ENCODE assay signal across 8 cellular contexts in the genomic region with DNA sequence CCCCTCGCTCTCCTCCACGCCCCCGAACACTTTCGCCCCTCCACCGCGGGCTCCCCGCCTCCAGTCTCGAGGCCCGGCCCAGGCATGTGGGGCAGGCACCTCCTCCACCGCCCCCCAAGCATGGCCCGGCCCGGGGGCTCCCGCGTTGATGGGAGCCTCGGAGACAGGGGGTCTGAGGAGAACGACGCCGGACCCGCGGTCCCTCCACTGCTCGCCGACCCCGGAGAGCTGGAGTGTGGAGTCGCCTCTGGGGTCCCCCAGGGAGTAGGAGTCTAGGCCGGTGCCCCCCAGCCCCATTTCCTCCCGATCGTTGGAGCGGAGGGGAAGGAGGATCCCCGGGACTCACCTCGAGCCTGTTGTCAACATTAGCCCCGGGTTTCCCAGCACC. TPM values are rescaled to one million over a fixed set of nuclear protein-coding genes. Genes with fewer than 3 reads are reported as not detected.
DNase-seq lines count a peak whose midpoint lies in the region; ATAC-seq and TF ChIP-seq lines count a peak whose summit lies in the region.

No MANE protein-coding gene starts in this region.

- H3K4me3 ChIP-seq in AG10803 (ENCODE audit: low read length) (peak overlapping the region; percentile 94), LNCaP clone FGC (ENCODE audit: low read depth, low read length) (peak overlapping the region; percentile 99), gastroesophageal sphincter (peak overlapping the region; percentile 99), parathyroid adenoma (ENCODE audit: low read depth, low read length) (peak overlapping the region; percentile 98), aorta (ENCODE audit: low read length in 2 of 2) (peak overlapping the region; percentile 88 to 98)

- peak overlapping the region; percentile 74 for H2AFZ ChIP-seq in parathyroid adenoma

- H3K79me2 ChIP-seq in parathyroid adenoma, result peaks cover 17% of the 10 kb centered on the region

- peak; percentile 17 to 30 for TF ChIP-seq POLR2A in gastroesophageal sphincter (IDR thresholded peaks at IDR 0.05)

- H3K4me1 ChIP-seq in gastroesophageal sphincter (peaks cover 0 to 43% (median 5%) of the 10 kb centered on the region in 3 donors), parathyroid adenoma (no peaks in the 10 kb centered on the region), aorta (ENCODE audit: control insufficient read depth in 1 of 2, insufficient read depth in 2 of 2, low read length in 2 of 2) (peaks cover 0 to 2% of the 10 kb centered on the region in 2 donors)

- ATAC-seq in GM19455 (IDR thresholded peaks at IDR 0.05; ENCODE audit: unreplicated experiment) (peak; percentile 9), gastroesophageal sphincter (peak; percentile 4), aorta (ENCODE audit: low FRiP score) (peak; percentile 54)
- peak; percentile 48 to 55 for ATAC-seq in activated T-cell treated with anti-CD3 and anti-CD28 coated beads, Interleukin-2, amount 50 U/mL, for 72 hours (replicated peaks in 1 of 2)

- DNase-seq in AG10803 (ENCODE audit: low read depth), result no peak
- DNase-seq in LNCaP clone FGC (ENCODE audit: low read depth), result no peak
- DNase-seq in activated T-cell treated with anti-CD3 and anti-CD28 coated beads, Interleukin-2, amount 50 U/mL, for 72 hours, result peak; percentile 67 to 74
- DNase-seq in aorta, result peak; percentile 68 to 87
- no peak for DNase-seq in SHP77 (lab: John Stamatoyannopoulos, UW)

- H3K9me3 ChIP-seq in gastroesophageal sphincter (no peaks in the 10 kb centered on the region), parathyroid adenoma (ENCODE audit: control insufficient read depth, low read length) (peaks cover 5% of the 10 kb centered on the region), aorta (ENCODE audit: control insufficient read depth, low read length) (no peaks in the 10 kb centered on the region)

- TF ChIP-seq CTCF in AG10803 (conservative IDR thresholded peaks at IDR 0.05; ENCODE audit: low read length), result no peak
- TF ChIP-seq CTCF in LNCaP clone FGC (IDR thresholded peaks at IDR 0.05; ENCODE audit: control insufficient read depth, extremely low read depth, insufficient read depth), result no peak
- no peak for TF ChIP-seq CTCF in gastroesophageal sphincter (IDR thresholded peaks at IDR 0.05)
- TF ChIP-seq CTCF in parathyroid adenoma (IDR thresholded peaks at IDR 0.05), result no peak

- H3K9ac ChIP-seq in parathyroid adenoma, result peak overlapping the region; percentile 85

- no peaks in the 10 kb centered on the region for H3K9me3 Mint-ChIP-seq in activated T-cell treated with anti-CD3 and anti-CD28 coated beads, Interleukin-2, amount 50 U/mL, for 72 hours

- H3K27ac Mint-ChIP-seq in activated T-cell treated with anti-CD3 and anti-CD28 coated beads, Interleukin-2, amount 50 U/mL, for 72 hours, result peak overlapping the region; percentile 99

- H3K27me3 ChIP-seq in gastroesophageal sphincter (peaks cover 9% of the 10 kb centered on the region), parathyroid adenoma (ENCODE audit: control insufficient read depth, insufficient read depth, low read length) (no peaks in the 10 kb centered on the region), aorta (ENCODE audit: control insufficient read depth in 1 of 2, insufficient read depth in 2 of 2, low read length in 1 of 2) (no peaks in the 10 kb centered on the region)

- peaks cover under 1% of the 10 kb centered on the region for H3K27me3 Mint-ChIP-seq in activated T-cell treated with anti-CD3 and anti-CD28 coated beads, Interleukin-2, amount 50 U/mL, for 72 hours (ENCODE audit: low read depth)

- peaks cover 8 to 9% of the 10 kb centered on the region in 2 donors for H3K36me3 Mint-ChIP-seq in activated T-cell treated with anti-CD3 and anti-CD28 coated beads, Interleukin-2, amount 50 U/mL, for 72 hours (ENCODE audit: insufficient read depth in 2 of 2)

- peak overlapping the region; percentile 99 to 100 for H3K4me3 Mint-ChIP-seq in activated T-cell treated with anti-CD3 and anti-CD28 coated beads, Interleukin-2, amount 50 U/mL, for 72 hours

- 0 to 1% methylated on average over 3 to 9 of the region's 31 CpGs for WGBS in gastroesophageal sphincter (ENCODE audit: low coverage in 1 of 2), 2 donors
- 1% methylated on average over 31 of the region's 31 CpGs for WGBS in aorta, 2 donors

- intact Hi-C loops in aorta (cut with DNase I), result no loop called here

- H3K4me2 ChIP-seq in parathyroid adenoma (ENCODE audit: low read length), result peak overlapping the region; percentile 80

- H3K4me1 Mint-ChIP-seq in activated T-cell treated with anti-CD3 and anti-CD28 coated beads, Interleukin-2, amount 50 U/mL, for 72 hours (ENCODE audit: low read depth), result peaks cover 41% of the 10 kb centered on the region

- H3K36me3 ChIP-seq in gastroesophageal sphincter, result no peaks in the 10 kb centered on the region
- no peaks in the 10 kb centered on the region for H3K36me3 ChIP-seq in parathyroid adenoma (ENCODE audit: control insufficient read depth, insufficient read depth, low read length)
- H3K36me3 ChIP-seq in aorta (ENCODE audit: control insufficient read depth in 1 of 2, insufficient read depth in 2 of 2, low read length in 1 of 2), result no peaks in the 10 kb centered on the region

- TF ChIP-seq EP300 in gastroesophageal sphincter (IDR thresholded peaks at IDR 0.05), result no peak

- H3K27ac ChIP-seq in gastroesophageal sphincter, result peak overlapping the region; percentile 83 to 98 (median 92)
- peak overlapping the region; percentile 95 for H3K27ac ChIP-seq in parathyroid adenoma
- peak overlapping the region in 1 of 2 donors; percentile 61 for H3K27ac ChIP-seq in aorta (ENCODE audit: low read depth in 1 of 2, low read length in 2 of 2)

RNA-seq across cellular contexts. Expression of a gene that starts 0.2 kb away (rescaled TPM):
- 10 to 100 TPM; 35.8 to 40.5 TPM for total RNA-seq in activated T-cell treated with anti-CD3 and anti-CD28 coated beads, Interleukin-2, amount 50 U/mL, for 72 hours
- 10 to 100 TPM; 23.8 to 40.9 (median 35.0) TPM for total RNA-seq in gastroesophageal sphincter
- total RNA-seq in aorta, result 10 to 100 TPM; 17.8 to 26.1 TPM
- polyA plus RNA-seq in aorta, result 10 to 100 TPM; 16.0 to 27.5 TPM

RNA-seq across cellular contexts. Expression of a gene that starts 26.4 kb away (rescaled TPM):
- total RNA-seq in activated T-cell treated with anti-CD3 and anti-CD28 coated beads, Interleukin-2, amount 50 U/mL, for 72 hours, result 10 to 100 TPM; 28.6 to 29.8 TPM
- total RNA-seq in gastroesophageal sphincter (10 to 100 TPM; 14.8 to 32.2 (median 20.2) TPM), aorta (10 to 100 TPM; 16.2 to 20.2 TPM)
- polyA plus RNA-seq in aorta, result 1 to 10 TPM; 4.0 to 7.2 TPM

Comparison
In these comparisons a context has a peak if more than half of its experiments do, and no peak if none do; other contexts are left out.
1. DNase-seq: peak in activated T-cell treated with anti-CD3 and anti-CD28 coated beads, Interleukin-2, amount 50 U/mL, for 72 hours (2 of 2) and aorta (2 of 2); none in AG10803 (single experiment), LNCaP clone FGC (single experiment) and SHP77 (0 of 2).
2. ATAC-seq: peak in every context shown above with its lines; median percentile 54 in aorta; 52 in activated T-cell treated with anti-CD3 and anti-CD28 coated beads, Interleukin-2, amount 50 U/mL, for 72 hours; 9 in GM19455; 4 in gastroesophageal sphincter.
3. Peak in every context shown above with its lines, with median percentiles within 50 percentile points of each other: H3K4me3 ChIP-seq.